ENCODE assay signal across 17 cellular contexts in genomic region chr2:100881629-100882028, GRCh38.
DNase-seq lines count a peak whose midpoint lies in the region; TF ChIP-seq lines count a peak whose summit lies in the region.
"Had no signal": no experiment of that assay in that cellular context is flagged by ENCODE, and none has a peak within 500 bp of the region (broad histone marks: within the 10 kb centered on the region; RNA-seq: fewer than 3 reads in every experiment).

No MANE protein-coding gene starts in this region.

- peaks cover 97% of the 10 kb centered on the region for H3K4me1 ChIP-seq in OCI-LY1 (ENCODE audit: insufficient read depth, low read length, severe bottlenecking)
- H3K4me1 ChIP-seq in endodermal cell (ENCODE audit: control insufficient read depth, insufficient read depth, low read length): no peaks in the 10 kb centered on the region

- H3F3A ChIP-seq in OCI-LY1 (ENCODE audit: insufficient read depth, low read length): no peaks in the 10 kb centered on the region

- H3K27me3 Mint-ChIP-seq in endodermal cell (ENCODE audit: insufficient read depth) (no peaks in the 10 kb centered on the region), neural crest cell (ENCODE audit: low read depth) (no peaks in the 10 kb centered on the region)

- no peaks in the 10 kb centered on the region for H3K27me3 ChIP-seq in OCI-LY1 (ENCODE audit: insufficient read depth, low read length)
- no peaks in the 10 kb centered on the region for H3K27me3 ChIP-seq in endodermal cell (ENCODE audit: control insufficient read depth, insufficient read depth, low read length, poor library complexity, severe bottlenecking)
- H3K27me3 ChIP-seq: BLaER1 treated with 17β-estradiol and CSF1 and Interleukin-3, amounts not matched to agents 10 nM and 100 nM had no signal

- no peaks in the 10 kb centered on the region for H4K20me1 ChIP-seq in OCI-LY1 (ENCODE audit: insufficient read depth, low read length)
- H4K20me1 ChIP-seq: BLaER1 treated with 17β-estradiol and CSF1 and Interleukin-3, amounts not matched to agents 10 nM and 100 nM had no signal

- no peak overlapping the region for H3K4me3 ChIP-seq in OCI-LY1 (ENCODE audit: low read depth, low read length, poor library complexity, severe bottlenecking)
- H3K4me3 ChIP-seq in endodermal cell (ENCODE audit: low read length): no peak overlapping the region
- H3K4me3 ChIP-seq: BLaER1 treated with 17β-estradiol and CSF1 and Interleukin-3, amounts not matched to agents 10 nM and 100 nM; K562 had no signal

- peak overlapping the region; percentile 44 for H3K4me2 ChIP-seq in OCI-LY1 (ENCODE audit: low read length)

- H3K27ac Mint-ChIP-seq in endodermal cell (peak overlapping the region; percentile 64), neural crest cell (ENCODE audit: unreplicated experiment) (peak overlapping the region; percentile 90)
- H3K27ac Mint-ChIP-seq: CD8-positive, alpha-beta memory T cell had no signal

- H3K79me2 ChIP-seq in OCI-LY1 (ENCODE audit: insufficient read depth, low read length): no peaks in the 10 kb centered on the region

- DNase-seq in DMS53 (lab: John Stamatoyannopoulos, UW) (peak; percentile 74), endodermal cell (peak; percentile 34), neural crest cell (ENCODE audit: low read depth, low spot score) (no peak), LoVo (ENCODE audit: low spot score) (no peak), DMS114 treated with DMSO at 0.1 percent for 48 hours (lab: John Stamatoyannopoulos, UW; ENCODE audit: unreplicated experiment) (no peak), AG08395 (ENCODE audit: low spot score) (no peak)
- no peak for DNase-seq in activated CD8-positive, alpha-beta memory T cell treated with anti-CD3 and anti-CD28 coated beads, Interleukin-2, amount 50 U/mL, for 4 hours
- DNase-seq: CD8-positive, alpha-beta memory T cell; GDM1; NCI-H187 treated with DMSO at 0.1 percent for 48 hours; NCI-H2227 treated with DMSO at 0.1 percent for 48 hours; NCI-H510A treated with DMSO at 0.1 percent for 48 hours; NCI-H82; SW 1271 had no signal

- H3K4me3 Mint-ChIP-seq in endodermal cell (no peak overlapping the region), neural crest cell (no peak overlapping the region)
- H3K4me3 Mint-ChIP-seq: CD8-positive, alpha-beta memory T cell had no signal

- H3K9me2 ChIP-seq in OCI-LY1 (ENCODE audit: low read depth, low read length): no peaks in the 10 kb centered on the region

- H3K36me3 ChIP-seq in OCI-LY1 (ENCODE audit: insufficient read depth, low read length) (no peaks in the 10 kb centered on the region), endodermal cell (ENCODE audit: control insufficient read depth, insufficient read depth, low read length) (no peaks in the 10 kb centered on the region)
- H3K36me3 ChIP-seq: BLaER1 treated with 17β-estradiol and CSF1 and Interleukin-3, amounts not matched to agents 10 nM and 100 nM had no signal

- H3K9me3 Mint-ChIP-seq in endodermal cell (no peaks in the 10 kb centered on the region), neural crest cell (no peaks in the 10 kb centered on the region)
- H3K9me3 Mint-ChIP-seq: CD8-positive, alpha-beta memory T cell had no signal

- no peak overlapping the region for H2AFZ ChIP-seq in OCI-LY1 (ENCODE audit: low read length)

- TF ChIP-seq CTCF in OCI-LY1 (IDR thresholded peaks at IDR 0.05; ENCODE audit: low read length) (no peak), endodermal cell (conservative IDR thresholded peaks at IDR 0.05) (no peak), neural crest cell (conservative IDR thresholded peaks at IDR 0.05) (no peak)

- H3K27ac ChIP-seq in OCI-LY1 (ENCODE audit: low read depth, low read length, poor library complexity, severe bottlenecking) (peak overlapping the region; percentile 99), endodermal cell (ENCODE audit: low read depth, low read length) (no peak overlapping the region)

- H3K36me3 Mint-ChIP-seq in endodermal cell (ENCODE audit: low read depth) (no peaks in the 10 kb centered on the region), neural crest cell (ENCODE audit: low read depth) (no peaks in the 10 kb centered on the region)
- H3K36me3 Mint-ChIP-seq: CD8-positive, alpha-beta memory T cell had no signal

- H3K4me1 Mint-ChIP-seq in endodermal cell: peaks cover 7% of the 10 kb centered on the region
- peaks cover 10% of the 10 kb centered on the region for H3K4me1 Mint-ChIP-seq in neural crest cell
- H3K4me1 Mint-ChIP-seq: CD8-positive, alpha-beta memory T cell had no signal

- H3K9me3 ChIP-seq in OCI-LY1 (ENCODE audit: low read length): no peaks in the 10 kb centered on the region
- H3K9me3 ChIP-seq in endodermal cell (ENCODE audit: control insufficient read depth, low read length): no peaks in the 10 kb centered on the region
- H3K9me3 ChIP-seq: BLaER1 treated with 17β-estradiol and CSF1 and Interleukin-3, amounts not matched to agents 10 nM and 100 nM had no signal

- H3K9ac ChIP-seq in OCI-LY1 (ENCODE audit: low read length) (peak overlapping the region; percentile 63), endodermal cell (ENCODE audit: extremely low read depth, low read length, poor library complexity, severe bottlenecking) (no peak overlapping the region)
- H3K9ac ChIP-seq: BLaER1 treated with 17β-estradiol and CSF1 and Interleukin-3, amounts not matched to agents 10 nM and 100 nM had no signal

- WGBS in endodermal cell (ENCODE audit: insufficient coverage in 1 of 2, insufficient read length in 1 of 2), 2 experiments: 63 to 78% methylated on average over 3 to 9 of the region's 9 CpGs

Comparison
In these comparisons a context has a peak if more than half of its experiments do, and no peak if none do; other contexts are left out.
1. DNase-seq: peak in DMS53 (single experiment) and endodermal cell (single experiment); none in neural crest cell (single experiment), LoVo (single experiment), activated CD8-positive, alpha-beta memory T cell treated with anti-CD3 and anti-CD28 coated beads, Interleukin-2, amount 50 U/mL, for 4 hours (single experiment), DMS114 treated with DMSO at 0.1 percent for 48 hours (single experiment) and AG08395 (single experiment).